Comparison of ENCODE assay signal across 33 cellular contexts in genomic region chr22:42471441-42471840, GRCh38. TPM values are rescaled to one million over a fixed set of nuclear protein-coding genes. Genes with fewer than 3 reads are reported as not detected.
"Had no signal": no experiment of that assay in that cellular context is flagged by ENCODE, and none has a peak within 500 bp of the region (broad histone marks: within the 10 kb centered on the region; RNA-seq: fewer than 3 reads in every experiment).

No MANE protein-coding gene starts in this region.

- H3K4me1 Mint-ChIP-seq: endodermal cell had no signal

- H3K4me3 ChIP-seq: colonic mucosa, coronary artery, dorsolateral prefrontal cortex, esophagus muscularis mucosa, esophagus squamous epithelium, gastrocnemius medialis, gastroesophageal sphincter, heart left ventricle, heart right ventricle had no signal

- H3K4me1 ChIP-seq: colonic mucosa, esophagus muscularis mucosa, esophagus squamous epithelium, foreskin keratinocyte, gastrocnemius medialis, gastroesophageal sphincter, heart left ventricle, heart right ventricle had no signal

- DNase-seq: colonic mucosa; cortex of kidney; dermis blood vessel endothelial cell; dorsolateral prefrontal cortex; effector CD4-positive, alpha-beta T cell; effector CD8-positive, alpha-beta T cell; effector memory CD4-positive, alpha-beta T cell; effector memory CD8-positive, alpha-beta T cell; endodermal cell; erythroblast; esophagus squamous epithelium; foreskin fibroblast; foreskin keratinocyte; foreskin melanocyte; gastrocnemius medialis; glutamatergic neuron; head of caudate nucleus; heart left ventricle; heart right ventricle had no signal

- H3K27ac ChIP-seq: colonic mucosa, coronary artery, epithelial cell of prostate, esophagus muscularis mucosa, esophagus squamous epithelium, foreskin keratinocyte, gastrocnemius medialis, gastroesophageal sphincter, heart left ventricle, heart right ventricle had no signal

- H3K27ac Mint-ChIP-seq: dendritic cell treated with granulocyte-macrophage colony-stimulating factor and Interleukin-4, amounts not matched to agents 40 ng/mL and 50 ng/mL, for 4 days; effector memory CD8-positive, alpha-beta T cell; endodermal cell had no signal

- H3K36me3 ChIP-seq: colonic mucosa, esophagus muscularis mucosa, esophagus squamous epithelium, gastrocnemius medialis, gastroesophageal sphincter, heart left ventricle, heart right ventricle had no signal

- H3K9me3 ChIP-seq: colonic mucosa, esophagus muscularis mucosa, esophagus squamous epithelium, gastrocnemius medialis, gastroesophageal sphincter, heart left ventricle, heart right ventricle had no signal

- H3K9me3 Mint-ChIP-seq: dendritic cell treated with granulocyte-macrophage colony-stimulating factor and Interleukin-4, amounts not matched to agents 40 ng/mL and 50 ng/mL, for 4 days; effector memory CD8-positive, alpha-beta T cell; endodermal cell had no signal

- ATAC-seq: effector memory CD8-positive, alpha-beta T cell; esophagus mucosa; foreskin keratinocyte; gastrocnemius medialis; gastroesophageal sphincter; heart left ventricle; heart right ventricle had no signal

- H3K4me3 Mint-ChIP-seq: dendritic cell treated with granulocyte-macrophage colony-stimulating factor and Interleukin-4, amounts not matched to agents 40 ng/mL and 50 ng/mL, for 4 days; effector memory CD8-positive, alpha-beta T cell; endodermal cell had no signal

- FAIRE-seq: colon, endometrium, endothelial cell of umbilical vein, frontal cortex had no signal

RNA-seq across cellular contexts. Expression of gene NFAM1, which starts 39.2 kb away (rescaled TPM):
- total RNA-seq: dermis blood vessel endothelial cell, endothelial cell of umbilical vein, epithelial cell of proximal tubule, fibroblast of villous mesenchyme, foreskin keratinocyte, glomerular endothelial cell had no signal
- polyA plus RNA-seq: endothelial cell of umbilical vein, fibroblast of lung, foreskin keratinocyte had no signal
